In genomic region chr4:83170952-83171399, GRCh38 we compare ENCODE assay signal across 1 cellular context.
TF ChIP-seq lines count a peak whose summit lies in the region.

No MANE protein-coding gene starts in this region.

TF ChIP-seq in HepG2, 621 proteins besides CTCF, POLR2A, EP300 and RAD21 (continued from another document):
- TF ChIP-seq ZNF318 (CRISPR knock-in tag; IDR thresholded peaks at IDR 0.05) (no peak), FOSL2 (CRISPR knock-in tag; IDR thresholded peaks at IDR 0.05) (no peak), JUN (CRISPR knock-in tag; IDR thresholded peaks at IDR 0.05) (no peak), ZNF577 (CRISPR knock-in tag; IDR thresholded peaks at IDR 0.05; ENCODE audit: borderline replicate concordance, low read depth) (no peak), ZNF766 (CRISPR knock-in tag; IDR thresholded peaks at IDR 0.05; ENCODE audit: borderline replicate concordance) (no peak), ZBTB42 (CRISPR knock-in tag; IDR thresholded peaks at IDR 0.05) (no peak), ZNF777 (CRISPR knock-in tag; IDR thresholded peaks at IDR 0.05) (no peak), ZC3H13 (CRISPR knock-in tag; IDR thresholded peaks at IDR 0.05) (no peak)
TF ChIP-seq in HepG2: peak in this region for 6.
